ENCODE assay signal across 9 cellular contexts in genomic region chr16:24070851-24071250, GRCh38.
DNase-seq lines count a peak whose midpoint lies in the region; ATAC-seq and TF ChIP-seq lines count a peak whose summit lies in the region.
"Had no signal": no experiment of that assay in that cellular context is flagged by ENCODE, and none has a peak within 500 bp of the region (broad histone marks: within the 10 kb centered on the region; RNA-seq: fewer than 3 reads in every experiment).

No MANE protein-coding gene starts in this region.

- no peaks in the 10 kb centered on the region for H3K27me3 ChIP-seq in WERI-Rb-1 (ENCODE audit: insufficient read depth, low read depth, severe bottlenecking)
- no peaks in the 10 kb centered on the region for H3K27me3 ChIP-seq in thyroid gland
- H3K27me3 ChIP-seq: vagina had no signal

- no peak overlapping the region for H3K4me3 ChIP-seq in LNCaP clone FGC (ENCODE audit: low read depth, low read length)
- H3K4me3 ChIP-seq in WERI-Rb-1 (ENCODE audit: low read depth, low read length), result no peak overlapping the region
- no peak overlapping the region for H3K4me3 ChIP-seq in thyroid gland (replicated peaks in 1 of 3)
- H3K4me3 ChIP-seq: vagina had no signal

- DNase-seq in AG08396 (ENCODE audit: low spot score) (peak; percentile 34), LNCaP clone FGC (ENCODE audit: low read depth) (no peak), WERI-Rb-1 (peak; percentile 75), Right ventricle myocardium superior (no peak), thyroid gland (no peak)
- peak; percentile 25 to 26 for DNase-seq in stimulated activated CD4-positive, alpha-beta T cell treated with anti-CD3 and anti-CD28 coated beads, Interleukin-15, amount 100 ng/mL, for 48 hours (ENCODE audit: low read depth in 2 of 2)

- H3K27ac ChIP-seq in WERI-Rb-1 (no peak overlapping the region), thyroid gland (no peak overlapping the region)
- H3K27ac ChIP-seq: vagina had no signal

- no peaks in the 10 kb centered on the region for H3K36me3 ChIP-seq in WERI-Rb-1
- no peaks in the 10 kb centered on the region for H3K36me3 ChIP-seq in thyroid gland
- H3K36me3 ChIP-seq: vagina had no signal

- 0 to 14% methylated on average over 1 of the region's 1 CpG for WGBS in thyroid gland, 2 donors

- H3K9me3 ChIP-seq in WERI-Rb-1 (ENCODE audit: severe bottlenecking) (peaks cover 2% of the 10 kb centered on the region), thyroid gland (no peaks in the 10 kb centered on the region)
- H3K9me3 ChIP-seq: vagina had no signal

- TF ChIP-seq CTCF in GM12873 (IDR thresholded peaks at IDR 0.05; ENCODE audit: insufficient read depth, low read depth, low read length, missing control alignments), result peak; percentile 84
- TF ChIP-seq CTCF in LNCaP clone FGC (IDR thresholded peaks at IDR 0.05; ENCODE audit: control insufficient read depth, extremely low read depth, insufficient read depth), result peak; percentile 50
- TF ChIP-seq CTCF in WERI-Rb-1 (IDR thresholded peaks at IDR 0.05; ENCODE audit: low read depth, low read length), result peak; percentile 90
- no peak for TF ChIP-seq CTCF in thyroid gland (IDR thresholded peaks at IDR 0.05)

- intact Hi-C loops in Right ventricle myocardium superior (cut with DNase I), result no loop called here
- intact Hi-C loops in thyroid gland (cut with DNase I), result no loop called here

- ATAC-seq in Right ventricle myocardium superior (ENCODE audit: poor library complexity), result peak; percentile 68
- no peak for ATAC-seq in HG03439 (IDR thresholded peaks at IDR 0.05; ENCODE audit: unreplicated experiment)

- H3K4me1 ChIP-seq in thyroid gland, result no peaks in the 10 kb centered on the region
- H3K4me1 ChIP-seq: vagina had no signal

- no peak for TF ChIP-seq POLR2A in thyroid gland (IDR thresholded peaks at IDR 0.05)

Comparison
In these comparisons a context has a peak if more than half of its experiments do, and no peak if none do; other contexts are left out.
1. DNase-seq: peak in AG08396 (single experiment), WERI-Rb-1 (single experiment) and stimulated activated CD4-positive, alpha-beta T cell treated with anti-CD3 and anti-CD28 coated beads, Interleukin-15, amount 100 ng/mL, for 48 hours (2 of 2); none in LNCaP clone FGC (single experiment), Right ventricle myocardium superior (single experiment) and thyroid gland (0 of 2).
2. CTCF ChIP-seq: peak in GM12873 (single experiment), LNCaP clone FGC (single experiment) and WERI-Rb-1 (single experiment); none in thyroid gland (0 of 6).